In genomic region chr14:105974902-105975301, GRCh38 we compare ENCODE assay signal across 9 cellular contexts.
DNase-seq lines count a peak whose midpoint lies in the region; ATAC-seq and TF ChIP-seq lines count a peak whose summit lies in the region.
"Had no signal": no experiment of that assay in that cellular context is flagged by ENCODE, and none has a peak within 500 bp of the region (broad histone marks: within the 10 kb centered on the region; RNA-seq: fewer than 3 reads in every experiment).

No MANE protein-coding gene starts in this region.

- no peak overlapping the region for H3K4me3 ChIP-seq in lower lobe of right lung
- H3K4me3 ChIP-seq in tibial artery = no peak overlapping the region
- H3K4me3 ChIP-seq: upper lobe of left lung had no signal

- H3K27me3 Mint-ChIP-seq in activated CD4-positive, alpha-beta T cell treated with anti-CD3 and anti-CD28 coated beads for 36 hours = no peaks in the 10 kb centered on the region

- POLR2A ChIA-PET in activated CD4-positive, alpha-beta T cell treated with anti-CD3 and anti-CD28 coated beads for 36 hours (lab: Charles Lee) = no interaction called here

- intact Hi-C loops in activated CD4-positive, alpha-beta T cell treated with anti-CD3 and anti-CD28 coated beads for 36 hours (cut with DNase I, micrococcal nuclease) = loop anchor here (1.0 to 2.0 kb wide), 4 partner anchors 24 to 70 kb away; no protein-coding TSS in a partner anchor
- intact Hi-C loops in lower lobe of right lung (cut with DNase I) (no loop called here), tibial artery (cut with DNase I; ENCODE audit: low total_unique reads) (no loop called here)

- no peaks in the 10 kb centered on the region for H3K36me3 ChIP-seq in lower lobe of right lung
- H3K36me3 ChIP-seq in tibial artery = no peaks in the 10 kb centered on the region
- H3K36me3 ChIP-seq: upper lobe of left lung had no signal

- CTCF ChIA-PET in activated CD4-positive, alpha-beta T cell treated with anti-CD3 and anti-CD28 coated beads for 36 hours (lab: Charles Lee) = interaction anchor here (0.7 to 2.2 kb wide), 9 partner anchors 11 to 304 kb away, joined by 3 to 16 read pairs (median 5); no protein-coding TSS in a partner anchor

- H3K36me3 Mint-ChIP-seq in activated CD4-positive, alpha-beta T cell treated with anti-CD3 and anti-CD28 coated beads for 36 hours (ENCODE audit: low read depth) = no peaks in the 10 kb centered on the region

- H3K9me3 ChIP-seq in lower lobe of right lung (no peaks in the 10 kb centered on the region), tibial artery (no peaks in the 10 kb centered on the region)
- H3K9me3 ChIP-seq: upper lobe of left lung had no signal

- no peak overlapping the region for H3K27ac ChIP-seq in C4-2B
- H3K27ac ChIP-seq in lower lobe of right lung = no peak overlapping the region
- no peak overlapping the region for H3K27ac ChIP-seq in tibial artery
- H3K27ac ChIP-seq: upper lobe of left lung had no signal

- no peaks in the 10 kb centered on the region for H3K9me3 Mint-ChIP-seq in activated CD4-positive, alpha-beta T cell treated with anti-CD3 and anti-CD28 coated beads for 36 hours (ENCODE audit: low read depth)

- in situ Hi-C loops in KBM-7 (cut with MboI; ENCODE audit: low pct_unique_long_range_greater_than_20kb, low sequenced_read_pairs) = no loop called here

- TF ChIP-seq CTCF in C4-2B (conservative IDR thresholded peaks at IDR 0.05) (peak; percentile 57), lower lobe of right lung (IDR thresholded peaks at IDR 0.05) (peak; percentile 12), tibial artery (IDR thresholded peaks at IDR 0.05) (no peak)

- peaks cover 3% of the 10 kb centered on the region for H3K4me1 Mint-ChIP-seq in activated CD4-positive, alpha-beta T cell treated with anti-CD3 and anti-CD28 coated beads for 36 hours

- DNase-seq in KBM-7 (peak; percentile 57), lower lobe of right lung (no peak), NCI-H510A treated with DMSO at 0.1 percent for 48 hours (lab: John Stamatoyannopoulos, UW) (no peak), tibial artery (no peak), NCI-H2196 treated with DMSO at 0.1 percent for 48 hours (lab: John Stamatoyannopoulos, UW; ENCODE audit: unreplicated experiment) (no peak)
- DNase-seq in activated CD4-positive, alpha-beta T cell treated with anti-CD3 and anti-CD28 coated beads for 36 hours = peak; percentile 81

- ATAC-seq in activated CD4-positive, alpha-beta T cell treated with anti-CD3 and anti-CD28 coated beads for 36 hours = peak; percentile 96
- ATAC-seq in lower lobe of right lung (peak; percentile 40 to 53), GM19035 (IDR thresholded peaks at IDR 0.05; ENCODE audit: unreplicated experiment) (no peak)

- no peaks in the 10 kb centered on the region for H3K27me3 ChIP-seq in lower lobe of right lung (ENCODE audit: low read depth)
- H3K27me3 ChIP-seq in tibial artery = peaks cover 0 to 7% of the 10 kb centered on the region in 2 donors
- H3K27me3 ChIP-seq: upper lobe of left lung had no signal

- H3K4me1 ChIP-seq in lower lobe of right lung (no peaks in the 10 kb centered on the region), tibial artery (no peaks in the 10 kb centered on the region)
- H3K4me1 ChIP-seq: upper lobe of left lung had no signal

- no peak overlapping the region for H3K27ac Mint-ChIP-seq in activated CD4-positive, alpha-beta T cell treated with anti-CD3 and anti-CD28 coated beads for 36 hours

- no peak overlapping the region for H3K4me3 Mint-ChIP-seq in activated CD4-positive, alpha-beta T cell treated with anti-CD3 and anti-CD28 coated beads for 36 hours

Comparison
In these comparisons a context has a peak if more than half of its experiments do, and no peak if none do; other contexts are left out.
1. CTCF ChIP-seq: peak in C4-2B (single experiment) and lower lobe of right lung (single experiment); none in tibial artery (0 of 2).
2. DNase-seq: peak in KBM-7 (single experiment) and activated CD4-positive, alpha-beta T cell treated with anti-CD3 and anti-CD28 coated beads for 36 hours (single experiment); none in lower lobe of right lung (single experiment), NCI-H510A treated with DMSO at 0.1 percent for 48 hours (single experiment), tibial artery (0 of 2) and NCI-H2196 treated with DMSO at 0.1 percent for 48 hours (single experiment).
3. intact Hi-C loops: an anchor here in activated CD4-positive, alpha-beta T cell treated with anti-CD3 and anti-CD28 coated beads for 36 hours (1.0 to 2.0 kb wide); none called in lower lobe of right lung and tibial artery.